In genomic region chr12:49331360-49332222, GRCh38 we compare ENCODE assay signal across 8 cellular contexts. TPM values are rescaled to one million over a fixed set of nuclear protein-coding genes. Genes with fewer than 3 reads are reported as not detected.
DNase-seq lines count a peak whose midpoint lies in the region; ATAC-seq and TF ChIP-seq lines count a peak whose summit lies in the region.

No MANE protein-coding gene starts in this region.

- no peaks in the 10 kb centered on the region for H3K9me3 ChIP-seq in A673 (ENCODE audit: low read depth, low read length, poor library complexity, severe bottlenecking)
- no peaks in the 10 kb centered on the region for H3K9me3 ChIP-seq in NT2/D1 (ENCODE audit: insufficient read depth, low read length)
- no peaks in the 10 kb centered on the region for H3K9me3 ChIP-seq in lower lobe of right lung

- no peaks in the 10 kb centered on the region for H3K9me3 Mint-ChIP-seq in dendritic cell treated with granulocyte-macrophage colony-stimulating factor and Interleukin-4, amounts not matched to agents 40 ng/mL and 50 ng/mL, for 4 days
- no peaks in the 10 kb centered on the region for H3K9me3 Mint-ChIP-seq in type B pancreatic cell

- peaks cover 54% of the 10 kb centered on the region for H3K27me3 Mint-ChIP-seq in dendritic cell treated with granulocyte-macrophage colony-stimulating factor and Interleukin-4, amounts not matched to agents 40 ng/mL and 50 ng/mL, for 4 days
- peaks cover 22% of the 10 kb centered on the region for H3K27me3 Mint-ChIP-seq in type B pancreatic cell

- H3K4me3 Mint-ChIP-seq in dendritic cell treated with granulocyte-macrophage colony-stimulating factor and Interleukin-4, amounts not matched to agents 40 ng/mL and 50 ng/mL, for 4 days, result no peak overlapping the region
- peak overlapping the region; percentile 4 for H3K4me3 Mint-ChIP-seq in type B pancreatic cell

- DNase-seq in A673 (ENCODE audit: low spot score) (peak; percentile 78), GM12864 (ENCODE audit: low read depth) (no peak), NT2/D1 (ENCODE audit: low read depth, low spot score) (no peak), lower lobe of right lung (peak; percentile 76), type B pancreatic cell (ENCODE audit: extremely low spot score, unreplicated experiment) (no peak), NCI-H1048 (lab: John Stamatoyannopoulos, UW) (no peak)

- H3K27me3 ChIP-seq in A673 (replicated peaks; ENCODE audit: insufficient read depth, low read depth, low read length, poor library complexity) (no peaks in the 10 kb centered on the region), NT2/D1 (ENCODE audit: insufficient read depth, insufficient read length) (peaks cover 12% of the 10 kb centered on the region), lower lobe of right lung (ENCODE audit: low read depth) (peaks cover 44% of the 10 kb centered on the region)

- H3K36me3 Mint-ChIP-seq in dendritic cell treated with granulocyte-macrophage colony-stimulating factor and Interleukin-4, amounts not matched to agents 40 ng/mL and 50 ng/mL, for 4 days (ENCODE audit: low read depth), result no peaks in the 10 kb centered on the region
- H3K36me3 Mint-ChIP-seq in type B pancreatic cell, result peaks cover 8% of the 10 kb centered on the region

- CTCF ChIA-PET in A673 (lab: Charles Lee), result interaction anchor here (0.6 to 1.6 kb wide), 11 partner anchors 9 to 249 kb away, joined by 3 to 13 read pairs (median 5); partner anchors contain the start of gene TROAP

- H3K27ac Mint-ChIP-seq in dendritic cell treated with granulocyte-macrophage colony-stimulating factor and Interleukin-4, amounts not matched to agents 40 ng/mL and 50 ng/mL, for 4 days, result peak overlapping the region; percentile 36
- H3K27ac Mint-ChIP-seq in type B pancreatic cell, result peak overlapping the region; percentile 23

- H3K4me3 ChIP-seq in A673 (ENCODE audit: low read depth, low read length, poor library complexity, severe bottlenecking) (no peak overlapping the region), GM12864 (ENCODE audit: low read depth, low read length) (no peak overlapping the region), NT2/D1 (ENCODE audit: insufficient read length, low read depth) (no peak overlapping the region), lower lobe of right lung (no peak overlapping the region)

- peak; percentile 74 for TF ChIP-seq CTCF in A673 (conservative IDR thresholded peaks at IDR 0.05; ENCODE audit: low read depth, low read length)
- peak; percentile 50 for TF ChIP-seq CTCF in GM12864 (IDR thresholded peaks at IDR 0.05; ENCODE audit: low read depth, low read length, missing control alignments)
- peak; percentile 62 for TF ChIP-seq CTCF in lower lobe of right lung (IDR thresholded peaks at IDR 0.05)
- peak; percentile 84 for TF ChIP-seq CTCF in type B pancreatic cell (conservative IDR thresholded peaks at IDR 0.05)

- intact Hi-C loops in A673 (cut with micrococcal nuclease; ENCODE audit: unreplicated experiment) (no loop called here), lower lobe of right lung (cut with DNase I) (no loop called here)
- intact Hi-C loops in dendritic cell treated with granulocyte-macrophage colony-stimulating factor and Interleukin-4, amounts not matched to agents 40 ng/mL and 50 ng/mL, for 4 days (cut with micrococcal nuclease), result no loop called here

- POLR2A ChIA-PET in A673 (lab: Charles Lee; ENCODE audit: low non-redundant PET), result interaction anchor here (0.6 kb wide), 1 partner anchor 9 kb away, joined by 7 read pairs; no protein-coding TSS in a partner anchor

- H3K27ac ChIP-seq in A673 (ENCODE audit: low read depth, low read length, poor library complexity, severe bottlenecking), result no peak overlapping the region
- no peak overlapping the region for H3K27ac ChIP-seq in lower lobe of right lung

- BruUV-seq in A673 (replicated peaks; lab: Mats Ljungman, UMichigan), result no TSS peak

- peak; percentile 87 to 89 for ATAC-seq in lower lobe of right lung
- no peak for ATAC-seq in HG03097 (IDR thresholded peaks at IDR 0.05; ENCODE audit: low FRiP score, unreplicated experiment)

- peaks cover 38% of the 10 kb centered on the region for H3K36me3 ChIP-seq in A673 (ENCODE audit: insufficient read depth, low read length, poor library complexity, severe bottlenecking)
- peaks cover 46% of the 10 kb centered on the region for H3K36me3 ChIP-seq in NT2/D1 (ENCODE audit: insufficient read depth, insufficient read length, low read length)
- no peaks in the 10 kb centered on the region for H3K36me3 ChIP-seq in lower lobe of right lung

- H3K9ac ChIP-seq in NT2/D1 (ENCODE audit: insufficient read length, low read depth), result peak overlapping the region; percentile 21

- H3K4me1 ChIP-seq in A673 (ENCODE audit: insufficient read depth, low read length, poor library complexity, severe bottlenecking) (no peaks in the 10 kb centered on the region), NT2/D1 (ENCODE audit: insufficient read depth, insufficient read length) (peaks cover 27% of the 10 kb centered on the region), lower lobe of right lung (peaks cover 14% of the 10 kb centered on the region)

- peaks cover 30% of the 10 kb centered on the region for H3K4me1 Mint-ChIP-seq in dendritic cell treated with granulocyte-macrophage colony-stimulating factor and Interleukin-4, amounts not matched to agents 40 ng/mL and 50 ng/mL, for 4 days (ENCODE audit: low read depth)
- peaks cover 10% of the 10 kb centered on the region for H3K4me1 Mint-ChIP-seq in type B pancreatic cell (ENCODE audit: unreplicated experiment)

RNA-seq across cellular contexts. Expression of gene C1QL4, which starts 5.4 kb away (rescaled TPM):
- total RNA-seq in A673 (2021), result 0.41 and 1.0 TPM in 2 replicates
- not detected for total RNA-seq in lower lobe of right lung
- total RNA-seq in type B pancreatic cell (ENCODE audit: low replicate concordance), result 0.17 and 1.2 TPM in 2 replicates

RNA-seq across cellular contexts. Expression of gene TROAP, which starts 8.5 kb away (rescaled TPM):
- total RNA-seq in A673 (2021) (121 and 124 TPM in 2 replicates), lower lobe of right lung (1.4 TPM), type B pancreatic cell (ENCODE audit: low replicate concordance) (21.7 and 66.3 TPM in 2 replicates)

RNA-seq across cellular contexts. Expression of gene DNAJC22, which starts 15.1 kb away (rescaled TPM):
- 1.9 and 3.0 TPM in 2 replicates for total RNA-seq in A673 (2021)
- total RNA-seq in lower lobe of right lung, result 0.18 TPM
- total RNA-seq in type B pancreatic cell (ENCODE audit: low replicate concordance), result 3.6 and 5.0 TPM in 2 replicates

RNA-seq across cellular contexts. Expression of gene SPATS2, which starts 35.7 kb away (rescaled TPM):
- 80.5 and 82.8 TPM in 2 replicates for total RNA-seq in A673 (2021)
- total RNA-seq in lower lobe of right lung, result 17.3 TPM
- total RNA-seq in type B pancreatic cell (ENCODE audit: low replicate concordance), result 32.0 and 40.3 TPM in 2 replicates

RNA-seq across cellular contexts. Expression of gene PRPH, which starts 36.6 kb away (rescaled TPM):
- total RNA-seq in A673 (2021) (not detected in 2 replicates), lower lobe of right lung (1.0 TPM), type B pancreatic cell (ENCODE audit: low replicate concordance) (1.8 and 7.3 TPM in 2 replicates)

Comparison
In these comparisons a context has a peak if more than half of its experiments do, and no peak if none do; other contexts are left out.
1. DNase-seq: peak in A673 (single experiment) and lower lobe of right lung (single experiment); none in GM12864 (single experiment), NT2/D1 (single experiment), type B pancreatic cell (single experiment) and NCI-H1048 (single experiment).
2. Peak in every context shown above with its lines, with median percentiles within 50 percentile points of each other: CTCF ChIP-seq.